ENCODE assay signal across 8 cellular contexts in the genomic region with DNA sequence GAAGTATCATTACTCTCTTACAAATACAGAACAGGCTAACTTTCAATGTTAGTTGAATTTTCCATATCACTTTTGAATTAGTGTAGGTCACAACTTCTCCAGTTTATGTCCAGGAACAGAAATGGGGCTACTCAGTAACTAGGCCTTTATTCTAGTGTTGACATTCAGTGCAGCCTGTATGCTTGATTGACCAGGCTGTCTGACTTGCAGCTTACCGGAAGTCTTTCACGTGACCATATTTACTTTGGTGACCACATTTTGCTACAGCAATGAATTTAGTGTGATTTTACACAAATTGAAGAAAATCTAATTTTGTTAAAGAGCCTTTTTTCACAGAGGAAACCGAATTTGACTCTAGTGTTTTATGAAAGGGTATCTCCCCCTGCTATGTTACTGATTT. TPM values are rescaled to one million over a fixed set of nuclear protein-coding genes. Genes with fewer than 3 reads are reported as not detected.
DNase-seq lines count a peak whose midpoint lies in the region; ATAC-seq and TF ChIP-seq lines count a peak whose summit lies in the region.
"Had no signal": no experiment of that assay in that cellular context is flagged by ENCODE, and none has a peak within 500 bp of the region (broad histone marks: within the 10 kb centered on the region; RNA-seq: fewer than 3 reads in every experiment).

No MANE protein-coding gene starts in this region.

- H2AFZ ChIP-seq in OCI-LY3 (ENCODE audit: low read depth, low read length) (no peak overlapping the region), parathyroid adenoma (peak overlapping the region; percentile 4)

- H3K9me3 ChIP-seq in OCI-LY3 (ENCODE audit: insufficient read depth, low read length) (no peaks in the 10 kb centered on the region), parathyroid adenoma (ENCODE audit: control insufficient read depth, low read length) (no peaks in the 10 kb centered on the region)

- H4K20me1 ChIP-seq in OCI-LY3 (ENCODE audit: insufficient read depth, low read length) = peaks cover 12% of the 10 kb centered on the region; the same call in 1 of the 2 replicates

- H3K27ac ChIP-seq in OCI-LY3 (ENCODE audit: low read length) (no peak overlapping the region), parathyroid adenoma (no peak overlapping the region)

- H3K4me3 ChIP-seq in OCI-LY3 (ENCODE audit: low read length) (no peak overlapping the region), parathyroid adenoma (ENCODE audit: low read depth, low read length) (no peak overlapping the region), lower leg skin (ENCODE audit: low read depth, poor library complexity, severe bottlenecking) (no peak overlapping the region)

- ATAC-seq in GM18870 (IDR thresholded peaks at IDR 0.05; ENCODE audit: unreplicated experiment) = peak; percentile 79
- peak; percentile 80 for ATAC-seq in HG02588 (IDR thresholded peaks at IDR 0.05; ENCODE audit: unreplicated experiment)
- ATAC-seq in HG02884 (IDR thresholded peaks at IDR 0.05; ENCODE audit: unreplicated experiment) = no peak
- ATAC-seq: Right ventricle myocardium inferior had no signal

- intact Hi-C loops in lower leg skin (cut with DNase I; ENCODE audit: low total_unique reads) = no loop called here

- no peak for TF ChIP-seq POLR2A in lower leg skin (IDR thresholded peaks at IDR 0.05)

- H3K4me1 ChIP-seq in OCI-LY3 (ENCODE audit: low read length) (peaks cover 10% of the 10 kb centered on the region), parathyroid adenoma (peaks cover 3% of the 10 kb centered on the region)

- peaks cover 17% of the 10 kb centered on the region for H3K36me3 ChIP-seq in OCI-LY3 (replicated peaks; ENCODE audit: low read depth, low read length)
- no peaks in the 10 kb centered on the region for H3K36me3 ChIP-seq in parathyroid adenoma (ENCODE audit: control insufficient read depth, insufficient read depth, low read length)

- no peaks in the 10 kb centered on the region for H3K27me3 ChIP-seq in OCI-LY3 (ENCODE audit: low read depth, low read length)
- H3K27me3 ChIP-seq in parathyroid adenoma (ENCODE audit: control insufficient read depth, insufficient read depth, low read length) = no peaks in the 10 kb centered on the region

- TF ChIP-seq CTCF in OCI-LY3 (IDR thresholded peaks at IDR 0.05; ENCODE audit: low read depth, low read length) (no peak), parathyroid adenoma (IDR thresholded peaks at IDR 0.05) (no peak), lower leg skin (IDR thresholded peaks at IDR 0.05) (no peak)

- no peak overlapping the region for H3K9ac ChIP-seq in OCI-LY3 (ENCODE audit: low read length)
- no peak overlapping the region for H3K9ac ChIP-seq in parathyroid adenoma

- DNase-seq in NCI-H748 treated with DMSO at 0.1 percent for 48 hours (lab: John Stamatoyannopoulos, UW) = no peak
- no peak for DNase-seq in lower leg skin (ENCODE audit: low spot score in 2 of 2)

- H3K79me2 ChIP-seq in OCI-LY3 (ENCODE audit: low read length) (no peaks in the 10 kb centered on the region), parathyroid adenoma (no peaks in the 10 kb centered on the region)

- WGBS in lower leg skin, 2 donors = 89 to 90% methylated on average over 3 of the region's 3 CpGs

- H3K4me2 ChIP-seq in OCI-LY3 (ENCODE audit: low read length) = peak overlapping the region; percentile 4; the same call in 1 of the 2 replicates
- no peak overlapping the region for H3K4me2 ChIP-seq in parathyroid adenoma (ENCODE audit: low read length)

RNA-seq across cellular contexts. Expression of gene MTERF2, which starts 12.4 kb away (rescaled TPM):
- 1 to 10 TPM; 3.7 to 9.8 (median 8.4) TPM for total RNA-seq in lower leg skin

RNA-seq across cellular contexts. Expression of gene TMEM263, which starts 18.8 kb away (rescaled TPM):
- total RNA-seq in lower leg skin = 10 to 100 TPM in 2 of 4 donors, 1 to 10 TPM in 2; 4.6 to 11.9 (median 10.0) TPM
